Comparison of ENCODE assay signal across 1 cellular context in genomic region chr11:11786771-11787170, GRCh38.
TF ChIP-seq lines count a peak whose summit lies in the region.

No MANE protein-coding gene starts in this region.

TF ChIP-seq in H1, 55 proteins besides CTCF, POLR2A, EP300 and RAD21 (continued from another document):
- TF ChIP-seq TEAD4 (IDR thresholded peaks at IDR 0.05; ENCODE audit: low read depth, low read length), result peak; percentile 89
- no peak for TF ChIP-seq SP2 (IDR thresholded peaks at IDR 0.05; ENCODE audit: low read length)
- no peak for TF ChIP-seq BACH1 (IDR thresholded peaks at IDR 0.05; ENCODE audit: low read length)
- no peak for TF ChIP-seq BRCA1 (IDR thresholded peaks at IDR 0.05; ENCODE audit: low read depth, low read length)
- TF ChIP-seq RXRA (IDR thresholded peaks at IDR 0.05; ENCODE audit: insufficient read depth, low read depth, low read length), result no peak
- TF ChIP-seq SRF (IDR thresholded peaks at IDR 0.05; ENCODE audit: low read depth, low read length), result no peak
